Comparison of ENCODE assay signal across 8 cellular contexts in the genomic region with DNA sequence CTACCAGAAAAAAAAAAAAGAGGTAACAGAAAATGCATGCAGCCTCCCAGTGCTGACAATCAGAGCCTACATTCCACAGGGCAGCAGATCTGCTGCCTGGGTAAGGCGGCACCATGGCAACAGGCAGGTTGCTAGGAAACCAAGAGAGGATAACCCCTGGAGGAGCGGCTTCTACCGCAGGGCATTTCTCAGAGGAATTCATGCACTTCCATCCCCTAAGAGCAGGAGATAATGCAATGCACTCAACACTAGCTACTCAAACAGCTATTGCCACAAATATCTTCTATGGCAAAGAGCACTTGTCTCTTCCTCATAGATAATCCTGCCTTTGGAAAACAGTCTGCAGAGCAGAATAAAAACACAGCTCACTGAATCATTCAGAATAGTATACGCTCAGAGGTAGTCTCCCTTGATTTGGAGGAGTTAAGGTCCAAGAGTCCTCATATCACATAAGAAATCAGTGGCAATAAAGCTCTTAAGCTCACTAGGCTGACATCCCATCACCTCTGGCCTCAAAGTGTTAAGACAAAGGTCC. TPM values are rescaled to one million over a fixed set of nuclear protein-coding genes. Genes with fewer than 3 reads are reported as not detected.
DNase-seq lines count a peak whose midpoint lies in the region; ATAC-seq and TF ChIP-seq lines count a peak whose summit lies in the region.

No MANE protein-coding gene starts in this region.

- dilution Hi-C loops in IMR-90 (cut with HindIII; ENCODE audit: low sequenced_read_pairs, unreplicated experiment): no loop called here

- peaks cover 38% of the 10 kb centered on the region for H3K9me1 ChIP-seq in IMR-90 (ENCODE audit: insufficient read depth, low read length)

- no peak overlapping the region for H2BK5ac ChIP-seq in IMR-90 (ENCODE audit: low read depth, low read length, poor library complexity, severe bottlenecking)

- no peak overlapping the region for H3K14ac ChIP-seq in IMR-90 (replicated peaks; ENCODE audit: low read depth, low read length)

- H2BK20ac ChIP-seq in IMR-90 (ENCODE audit: low read depth, low read length): no peak overlapping the region

- H2BK120ac ChIP-seq in IMR-90 (ENCODE audit: low read depth, low read length): no peak overlapping the region

- H3K18ac ChIP-seq in IMR-90 (ENCODE audit: low read depth, low read length): no peak overlapping the region

- H3K4me2 ChIP-seq in IMR-90 (ENCODE audit: low read depth, low read length): no peak overlapping the region; the same call in 1 of the 2 replicates

- H3K27ac ChIP-seq in IMR-90 (ENCODE audit: insufficient read depth, low read length): no peak overlapping the region

- H3K9ac ChIP-seq in IMR-90 (ENCODE audit: low read depth, low read length): no peak overlapping the region

- H3K79me1 ChIP-seq in IMR-90 (ENCODE audit: low read depth in 1 of 2, low read length in 2 of 2): peaks cover 34 to 90% of the 10 kb centered on the region in 2 experiments

- TF ChIP-seq CTCF in IMR-90 (conservative IDR thresholded peaks at IDR 0.05; ENCODE audit: low read depth, low read length) (no peak), omental fat pad (IDR thresholded peaks at IDR 0.05) (no peak)

- POLR2A ChIA-PET in IMR-90 (lab: Charles Lee; ENCODE audit: unreplicated experiment): interaction anchor here (1.6 kb wide), 1 partner anchor 11 kb away, joined by 5 read pairs; a partner anchor contains a TSS

- no peak overlapping the region for H4K5ac ChIP-seq in IMR-90 (ENCODE audit: low read depth, low read length)

- H3K36me3 ChIP-seq in IMR-90 (ENCODE audit: control insufficient read depth, insufficient read depth, low read length): peaks cover 8% of the 10 kb centered on the region; the same call in 1 of the 2 replicates

- no TSS peak for BruUV-seq in IMR-90 (replicated peaks; lab: Mats Ljungman, UMichigan)

- H2BK15ac ChIP-seq in IMR-90 (ENCODE audit: low read depth, low read length): no peak overlapping the region

- H2AK9ac ChIP-seq in IMR-90 (replicated peaks; ENCODE audit: low read depth, low read length, poor library complexity): no peak overlapping the region

- H3K4me3 ChIP-seq in IMR-90 (ENCODE audit: insufficient read depth, low read depth, low read length): no peak overlapping the region

- in situ Hi-C loops in IMR-90 (cut with MboI; ENCODE audit: low sequenced_read_pairs): no loop called here

- H3K9me3 ChIP-seq in IMR-90 (ENCODE audit: control insufficient read depth, insufficient read depth, low read length): no peaks in the 10 kb centered on the region

- no peak overlapping the region for H3K23ac ChIP-seq in IMR-90 (ENCODE audit: low read depth, low read length)

- H4K8ac ChIP-seq in IMR-90 (ENCODE audit: low read depth in 2 of 2, low read length in 2 of 2): no peak overlapping the region

- CTCF ChIA-PET in IMR-90 (lab: Yijun Ruan, JAX): interaction anchor here (0.6 to 0.9 kb wide), 2 partner anchors 38 to 115 kb away, joined by 3 to 4 read pairs; no protein-coding TSS in a partner anchor

- TF ChIP-seq RAD21 in IMR-90 (IDR thresholded peaks at IDR 0.05; ENCODE audit: low read length): no peak

- H3K4ac ChIP-seq in IMR-90 (ENCODE audit: low read depth, low read length): no peak overlapping the region

- no peak overlapping the region for H3K56ac ChIP-seq in IMR-90 (ENCODE audit: extremely low read depth, insufficient read depth, low read length)

- no peaks in the 10 kb centered on the region for H3K27me3 ChIP-seq in IMR-90 (ENCODE audit: control insufficient read depth, insufficient read depth, low read length)

- TF ChIP-seq POLR2A in IMR-90 (IDR thresholded peaks at IDR 0.05; ENCODE audit: low read depth, low read length): no peak

- H3K4me1 ChIP-seq in IMR-90 (ENCODE audit: control insufficient read depth, insufficient read depth, low read length): peaks cover 25% of the 10 kb centered on the region

- no peak overlapping the region for H4K91ac ChIP-seq in IMR-90 (ENCODE audit: insufficient read depth, low read depth, low read length)

- ATAC-seq in IMR-90 (ENCODE audit: low read depth) (peak; percentile 86), SK-N-SH treated with all-trans-retinoic acid at 6 μM for 48 hours (peak; percentile 94), omental fat pad (ENCODE audit: low FRiP score) (peak; percentile 55), GM21390 (IDR thresholded peaks at IDR 0.05; ENCODE audit: unreplicated experiment) (no peak)

- no peak overlapping the region for H2AK5ac ChIP-seq in IMR-90 (ENCODE audit: low read depth, low read length)

- H2AFZ ChIP-seq in IMR-90 (replicated peaks; ENCODE audit: low read length, poor library complexity): no peak overlapping the region

- intact Hi-C loops in IMR-90 (cut with micrococcal nuclease): loop anchor here (1.0 to 5.0 kb wide), 2 partner anchors 11 to 47 kb away; a partner anchor contains a TSS

- peaks cover 99% of the 10 kb centered on the region for H4K20me1 ChIP-seq in IMR-90 (ENCODE audit: insufficient read depth, low read length)

- no CpG with 5 or more reads among the region's 4 CpGs for WGBS in IMR-90 (ENCODE audit: extremely low coverage in 2 of 2, insufficient read length in 1 of 2), 2 experiments

- DNase-seq in Ammon's horn (ENCODE audit: low spot score) (peak; percentile 94), IMR-90 (peak; percentile 96), fibroblast of the conjunctiva (ENCODE audit: low read depth) (peak; percentile 95), omental fat pad (ENCODE audit: low spot score) (peak; percentile 75), NAMALWA (ENCODE audit: low spot score) (no peak)
- DNase-seq in central memory CD4-positive, alpha-beta T cell: no peak

TF ChIP-seq in IMR-90, 13 proteins besides CTCF, POLR2A, EP300 and RAD21:
- TF ChIP-seq MXI1 (IDR thresholded peaks at IDR 0.05; ENCODE audit: borderline replicate concordance, low read depth, low read length) (peak; percentile 81; the same call in 1 of the 2 replicates), SMC3 (IDR thresholded peaks at IDR 0.05; ENCODE audit: low read depth, low read length) (no peak), BHLHE40 (IDR thresholded peaks at IDR 0.05; ENCODE audit: low read depth, low read length) (no peak), CEBPB (IDR thresholded peaks at IDR 0.05; ENCODE audit: low read depth, low read length) (peak; percentile 53; the same call in 1 of the 2 replicates), NFE2L2 (IDR thresholded peaks at IDR 0.05; ENCODE audit: low read depth, low read length) (no peak), CHD1 (IDR thresholded peaks at IDR 0.05; ENCODE audit: low read depth, low read length) (no peak), RFX5 (IDR thresholded peaks at IDR 0.05; ENCODE audit: low read depth, low read length) (peak; percentile 71; the same call in 1 of the 2 replicates), MAFK (IDR thresholded peaks at IDR 0.05; ENCODE audit: low read depth, low read length) (no peak), FOS (IDR thresholded peaks at IDR 0.05; ENCODE audit: low read depth, low read length) (no peak), MAZ (IDR thresholded peaks at IDR 0.05; ENCODE audit: borderline replicate concordance, low read depth, low read length) (no peak), RCOR1 (IDR thresholded peaks at IDR 0.05; ENCODE audit: insufficient replicate concordance, low read length) (peak; percentile 45)
- TF ChIP-seq, protein P1, sequence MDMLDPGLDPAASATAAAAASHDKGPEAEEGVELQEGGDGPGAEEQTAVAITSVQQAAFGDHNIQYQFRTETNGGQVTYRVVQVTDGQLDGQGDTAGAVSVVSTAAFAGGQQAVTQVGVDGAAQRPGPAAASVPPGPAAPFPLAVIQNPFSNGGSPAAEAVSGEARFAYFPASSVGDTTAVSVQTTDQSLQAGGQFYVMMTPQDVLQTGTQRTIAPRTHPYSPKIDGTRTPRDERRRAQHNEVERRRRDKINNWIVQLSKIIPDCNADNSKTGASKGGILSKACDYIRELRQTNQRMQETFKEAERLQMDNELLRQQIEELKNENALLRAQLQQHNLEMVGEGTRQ (IDR thresholded peaks at IDR 0.05; ENCODE audit: low read depth, low read length): no peak

TF ChIP-seq in SK-N-SH treated with all-trans-retinoic acid at 6 μM for 48 hours, 23 proteins besides CTCF, POLR2A, EP300 and RAD21:
- TF ChIP-seq, protein P2, sequence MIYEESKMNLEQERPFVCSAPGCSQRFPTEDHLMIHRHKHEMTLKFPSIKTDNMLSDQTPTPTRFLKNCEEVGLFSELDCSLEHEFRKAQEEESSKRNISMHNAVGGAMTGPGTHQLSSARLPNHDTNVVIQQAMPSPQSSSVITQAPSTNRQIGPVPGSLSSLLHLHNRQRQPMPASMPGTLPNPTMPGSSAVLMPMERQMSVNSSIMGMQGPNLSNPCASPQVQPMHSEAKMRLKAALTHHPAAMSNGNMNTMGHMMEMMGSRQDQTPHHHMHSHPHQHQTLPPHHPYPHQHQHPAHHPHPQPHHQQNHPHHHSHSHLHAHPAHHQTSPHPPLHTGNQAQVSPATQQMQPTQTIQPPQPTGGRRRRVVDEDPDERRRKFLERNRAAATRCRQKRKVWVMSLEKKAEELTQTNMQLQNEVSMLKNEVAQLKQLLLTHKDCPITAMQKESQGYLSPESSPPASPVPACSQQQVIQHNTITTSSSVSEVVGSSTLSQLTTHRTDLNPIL (CRISPR knock-in tag; IDR thresholded peaks at IDR 0.05; ENCODE audit: low read depth): no peak
- TF ChIP-seq ISL1 (CRISPR knock-in tag; IDR thresholded peaks at IDR 0.05) (peak; percentile 57), ZC3H10 (CRISPR knock-in tag; IDR thresholded peaks at IDR 0.05) (no peak), RARB (CRISPR knock-in tag; IDR thresholded peaks at IDR 0.05) (no peak), ZFP3 (CRISPR knock-in tag; IDR thresholded peaks at IDR 0.05) (no peak), TOX (CRISPR knock-in tag; IDR thresholded peaks at IDR 0.05; ENCODE audit: borderline replicate concordance) (no peak)

RNA-seq across cellular contexts. Expression of a gene that starts 10.8 kb away (rescaled TPM):
- total RNA-seq in IMR-90 (2012; rRNA removed): 216 and 221 TPM in 2 replicates
- 876 TPM in 2 replicates for polyA plus RNA-seq in IMR-90 (2012; rRNA removed)
- 905 and 937 TPM in 2 replicates for polyA plus RNA-seq in IMR-90 (2012; cell fraction: cytosol; rRNA removed)
- polyA plus RNA-seq in IMR-90 (2012; cell fraction: nucleus; rRNA removed; ENCODE audit: low replicate concordance): 546 and 844 TPM in 2 replicates
- total RNA-seq in omental fat pad: 1,000 to 10,000 TPM in 3 of 4 donors, 100 to 1,000 TPM in 1; 937 to 1,475 (median 1,210) TPM

Comparison
In these comparisons a context has a peak if more than half of its experiments do, and no peak if none do; other contexts are left out.
1. DNase-seq: peak in Ammon's horn (single experiment), IMR-90 (single experiment), fibroblast of the conjunctiva (single experiment) and omental fat pad (single experiment); none in central memory CD4-positive, alpha-beta T cell (single experiment) and NAMALWA (single experiment).